ENCODE assay signal across 17 cellular contexts in genomic region chr3:6807967-6808588, GRCh38. TPM values are rescaled to one million over a fixed set of nuclear protein-coding genes. Genes with fewer than 3 reads are reported as not detected.
A peak's percentile ranks its signal among the peaks of the same experiment; 100 is the strongest.
DNase-seq lines count a peak whose midpoint lies in the region; ATAC-seq, FAIRE-seq and TF ChIP-seq lines count a peak whose summit lies in the region.
"Had no signal": no experiment of that assay in that cellular context is flagged by ENCODE, and none has a peak within 500 bp of the region (broad histone marks: within the 10 kb centered on the region; RNA-seq: fewer than 3 reads in every experiment).

No MANE protein-coding gene starts in this region.

- no peak for DNase-seq in RWPE2 (ENCODE audit: low spot score)
- DNase-seq in foreskin melanocyte: peak; percentile 63
- no peak for DNase-seq in kidney
- DNase-seq in NAMALWA (ENCODE audit: low spot score): no peak
- no peak for DNase-seq in amniotic stem cell (lab: John Stamatoyannopoulos, UW)
- DNase-seq: CD4-positive, alpha-beta T cell; stimulated activated CD4-positive, alpha-beta T cell treated with anti-CD3 and anti-CD28 coated beads, Interleukin-4, amount 100 ng/mL, for 4 hours; stimulated activated CD8-positive, alpha-beta memory T cell treated with anti-CD3 and anti-CD28 coated beads, Interleukin-4, amount 100 ng/mL, for 48 hours had no signal

- 0 out of 2 replicates have a peak overlapping the region, but pooled peaks have one; percentile 10 for H3K4me2 ChIP-seq in BLaER1

- no peak for FAIRE-seq in kidney (lab: Jason Lieb, UNC)
- FAIRE-seq: frontal cortex had no signal

- ATAC-seq in HG03432 (IDR thresholded peaks at IDR 0.05; ENCODE audit: unreplicated experiment): peak; percentile 45
- ATAC-seq in RWPE2 (ENCODE audit: low read depth): peak; percentile 79; the same call in 2 of the 3 replicates
- no peak for ATAC-seq in HG03097 (IDR thresholded peaks at IDR 0.05; ENCODE audit: low FRiP score, unreplicated experiment)
- ATAC-seq: activated T-helper 17 cell treated with anti-CD3 and anti-CD28 coated beads, Interleukin-2, amount 50 U/mL, for 72 hours had no signal

- intact Hi-C loops in kidney (cut with DNase I): no loop called here

- peaks cover 30% of the 10 kb centered on the region for H3K4me1 ChIP-seq in BLaER1
- H3K4me1 ChIP-seq in RWPE2 (ENCODE audit: insufficient read depth, poor library complexity, severe bottlenecking): no peaks in the 10 kb centered on the region
- H3K4me1 ChIP-seq in kidney (ENCODE audit: control insufficient read depth in 1 of 2, insufficient read depth in 1 of 2, low read depth in 1 of 2, low read length in 2 of 2): peaks cover 0 to 2% of the 10 kb centered on the region in 2 donors
- H3K4me1 ChIP-seq: SJSA1, suprapubic skin had no signal

- H3K36me3 ChIP-seq in BLaER1 (no peaks in the 10 kb centered on the region), RWPE2 (ENCODE audit: low read depth) (no peaks in the 10 kb centered on the region), kidney (ENCODE audit: control insufficient read depth in 1 of 2, insufficient read depth in 2 of 2, low read length in 2 of 2) (no peaks in the 10 kb centered on the region)
- H3K36me3 ChIP-seq: SJSA1, suprapubic skin had no signal

- H3K9ac ChIP-seq in BLaER1: no peak overlapping the region
- H3K9ac ChIP-seq in kidney (ENCODE audit: low read length in 2 of 2): no peak overlapping the region

- H4K20me1 ChIP-seq in BLaER1: no peaks in the 10 kb centered on the region

- no peaks in the 10 kb centered on the region for H3K9me3 ChIP-seq in BLaER1
- H3K9me3 ChIP-seq in RWPE2 (ENCODE audit: severe bottlenecking): no peaks in the 10 kb centered on the region
- H3K9me3 ChIP-seq in kidney (ENCODE audit: control insufficient read depth in 1 of 2, low read length in 2 of 2): no peaks in the 10 kb centered on the region
- H3K9me3 ChIP-seq: SJSA1, suprapubic skin had no signal

- no peak overlapping the region for H3K4me3 ChIP-seq in BLaER1
- no peak overlapping the region for H3K4me3 ChIP-seq in RWPE2 (ENCODE audit: severe bottlenecking)
- H3K4me3 ChIP-seq in kidney (ENCODE audit: low read length in 2 of 2): no peak overlapping the region
- H3K4me3 ChIP-seq: SJSA1, skin epidermis, suprapubic skin had no signal

- no peak overlapping the region for H3K27ac ChIP-seq in BLaER1
- no peak overlapping the region for H3K27ac ChIP-seq in RWPE2 (ENCODE audit: poor library complexity, severe bottlenecking)
- no peak overlapping the region for H3K27ac ChIP-seq in kidney (ENCODE audit: low read depth in 2 of 2, low read length in 2 of 2)
- H3K27ac ChIP-seq: SJSA1, skin epidermis, suprapubic skin had no signal

- TF ChIP-seq CTCF in RWPE2 (IDR thresholded peaks at IDR 0.05; ENCODE audit: poor library complexity, severe bottlenecking): no peak
- TF ChIP-seq CTCF in kidney (IDR thresholded peaks at IDR 0.05; ENCODE audit: borderline replicate concordance, extremely low read depth, insufficient read depth): no peak

- H3K27me3 ChIP-seq in BLaER1 (no peaks in the 10 kb centered on the region), RWPE2 (ENCODE audit: insufficient read depth, poor library complexity, severe bottlenecking) (no peaks in the 10 kb centered on the region)
- H3K27me3 ChIP-seq: SJSA1, suprapubic skin had no signal

RNA-seq across cellular contexts. Expression of gene GRM7, which starts 52.8 kb away (rescaled TPM):
- total RNA-seq in kidney: 0.16 TPM
- not detected for polyA plus RNA-seq in kidney (ENCODE audit: insufficient read depth, low read depth, low replicate concordance)
- total RNA-seq: activated T-helper 17 cell treated with anti-CD3 and anti-CD28 coated beads, Interleukin-2, amount 50 U/mL, for 72 hours; CD4-positive, alpha-beta T cell; SJSA1; T-helper 2 cell treated with Interferon-gamma antibody and Interleukin-4, amounts not matched to agents 100 ng/mL and 5 ng/mL, for 36 hours had no signal
